In genomic region chr14:35353409-35354172, GRCh38 we compare ENCODE assay signal across 20 cellular contexts. TPM values are rescaled to one million over a fixed set of nuclear protein-coding genes. Genes with fewer than 3 reads are reported as not detected.
DNase-seq lines count a peak whose midpoint lies in the region; ATAC-seq and TF ChIP-seq lines count a peak whose summit lies in the region.
"Had no signal": no experiment of that assay in that cellular context is flagged by ENCODE, and none has a peak within 500 bp of the region (broad histone marks: within the 10 kb centered on the region; RNA-seq: fewer than 3 reads in every experiment).

No MANE protein-coding gene starts in this region.

- peaks cover 3% of the 10 kb centered on the region for H3K79me1 ChIP-seq in trophoblast cell (ENCODE audit: low read length)

- H4K91ac ChIP-seq in trophoblast cell (ENCODE audit: low read depth, low read length) = no peak overlapping the region

- no peak overlapping the region for H3K14ac ChIP-seq in trophoblast cell (ENCODE audit: low read length)

- H3K4me2 ChIP-seq in trophoblast cell (ENCODE audit: low read length) = no peak overlapping the region
- H3K4me2 ChIP-seq: KMS-11 had no signal

- no CpG with 5 or more reads among the region's 10 CpGs for WGBS in trophoblast cell (ENCODE audit: extremely low coverage, insufficient coverage, insufficient read length)

- no peak overlapping the region for H3K18ac ChIP-seq in trophoblast cell (ENCODE audit: low read length)

- H4K12ac ChIP-seq in trophoblast cell (ENCODE audit: low read depth, low read length) = no peak overlapping the region

- H3K27ac ChIP-seq in trophoblast cell (ENCODE audit: low read depth, low read length) (no peak overlapping the region), coronary artery (no peak overlapping the region)
- H3K27ac ChIP-seq: KMS-11 had no signal

- no peak overlapping the region for H3K23ac ChIP-seq in trophoblast cell (ENCODE audit: low read length)

- no peaks in the 10 kb centered on the region for H3K36me3 ChIP-seq in trophoblast cell (ENCODE audit: control insufficient read depth in 1 of 2, insufficient read depth in 2 of 2, low read length in 2 of 2)
- H3K36me3 ChIP-seq: adrenal gland, spleen, transverse colon had no signal

- H3K4ac ChIP-seq in trophoblast cell (ENCODE audit: low read depth, low read length) = no peak overlapping the region

- peaks cover 2% of the 10 kb centered on the region for H3K9me3 ChIP-seq in trophoblast cell (ENCODE audit: insufficient read depth, low read depth, low read length)
- H3K9me3 ChIP-seq: adrenal gland, spleen, transverse colon had no signal

- no peak overlapping the region for H4K8ac ChIP-seq in trophoblast cell (ENCODE audit: low read depth, low read length)

- no peak overlapping the region for H2BK5ac ChIP-seq in trophoblast cell (ENCODE audit: low read depth, low read length, poor library complexity)

- H3K27me3 ChIP-seq in trophoblast cell (ENCODE audit: insufficient read depth, low read length) = no peaks in the 10 kb centered on the region
- H3K27me3 ChIP-seq: adrenal gland, spleen, transverse colon had no signal

- H3K4me1 ChIP-seq in trophoblast cell (ENCODE audit: control insufficient read depth in 1 of 2, insufficient read depth in 2 of 2, low read length in 2 of 2) = peaks cover 24 to 25% of the 10 kb centered on the region in 2 experiments

- H2AFZ ChIP-seq in trophoblast cell (ENCODE audit: insufficient read depth, low read length, poor library complexity) = no peak overlapping the region

- H3K79me2 ChIP-seq in trophoblast cell (ENCODE audit: control insufficient read depth, insufficient read depth, low read length, poor library complexity) = no peaks in the 10 kb centered on the region

- H2BK120ac ChIP-seq in trophoblast cell (ENCODE audit: insufficient read depth, low read length, poor library complexity) = no peak overlapping the region

- H2AK5ac ChIP-seq in trophoblast cell (ENCODE audit: low read length) = no peak overlapping the region

- no peak overlapping the region for H3K9ac ChIP-seq in trophoblast cell (ENCODE audit: low read length)
- H3K9ac ChIP-seq: KMS-11 had no signal

- no peak for TF ChIP-seq CTCF in coronary artery (IDR thresholded peaks at IDR 0.05)

- peak; percentile 25 for DNase-seq in NCI-H2196 (lab: John Stamatoyannopoulos, UW; ENCODE audit: unreplicated experiment)
- DNase-seq in NCI-H2196 treated with DMSO at 0.1 percent for 48 hours (lab: John Stamatoyannopoulos, UW; ENCODE audit: unreplicated experiment) = no peak
- DNase-seq in NCI-H69 (lab: John Stamatoyannopoulos, UW) = peak; percentile 67
- no peak for DNase-seq in trophoblast cell
- DNase-seq in GM19240 (ENCODE audit: insufficient read length, low spot score) = no peak
- no peak for DNase-seq in NCI-H1048 (lab: John Stamatoyannopoulos, UW)
- DNase-seq in coronary artery (ENCODE audit: low spot score) = no peak
- DNase-seq: activated CD8-positive, alpha-beta T cell treated with anti-CD3 and anti-CD28 coated beads, Interleukin-2, amount 10 ng/mL, durations not matched to agents 7 days and 5 days; adrenal gland; CD4-positive, CD25-positive, alpha-beta regulatory T cell; DND-41; effector memory CD8-positive, alpha-beta T cell; left ventricle myocardium superior; naive B cell; NCI-H1436 treated with DMSO at 0.1 percent for 48 hours; spleen; stimulated activated naive CD4-positive, alpha-beta T cell; transverse colon had no signal

- no peak overlapping the region for H3K4me3 ChIP-seq in trophoblast cell (ENCODE audit: low read depth, low read length)
- H3K4me3 ChIP-seq in coronary artery = no peak overlapping the region
- H3K4me3 ChIP-seq: adrenal gland, spleen, transverse colon had no signal

- ATAC-seq in esophagus mucosa = peak; percentile 52
- ATAC-seq: activated CD8-positive, alpha-beta T cell treated with anti-CD3 and anti-CD28 coated beads, Interleukin-2, amount 10 ng/mL, durations not matched to agents 7 days and 5 days; effector memory CD8-positive, alpha-beta T cell had no signal

- H2BK12ac ChIP-seq in trophoblast cell (ENCODE audit: low read length) = peak overlapping the region; percentile 42

RNA-seq across cellular contexts. Expression of gene NFKBIA, which starts 51.0 kb away (rescaled TPM):
- total RNA-seq in esophagus mucosa = 119 TPM
- 116 and 119 TPM in 2 replicates for polyA plus RNA-seq in trophoblast cell (2013)

Comparison
In these comparisons a context has a peak if more than half of its experiments do, and no peak if none do; other contexts are left out.
1. DNase-seq: peak in NCI-H2196 (single experiment) and NCI-H69 (single experiment); none in NCI-H2196 treated with DMSO at 0.1 percent for 48 hours (single experiment), trophoblast cell (0 of 2), GM19240 (single experiment), NCI-H1048 (single experiment) and coronary artery (single experiment).